Comparison of ENCODE assay signal across 11 cellular contexts in the genomic region with DNA sequence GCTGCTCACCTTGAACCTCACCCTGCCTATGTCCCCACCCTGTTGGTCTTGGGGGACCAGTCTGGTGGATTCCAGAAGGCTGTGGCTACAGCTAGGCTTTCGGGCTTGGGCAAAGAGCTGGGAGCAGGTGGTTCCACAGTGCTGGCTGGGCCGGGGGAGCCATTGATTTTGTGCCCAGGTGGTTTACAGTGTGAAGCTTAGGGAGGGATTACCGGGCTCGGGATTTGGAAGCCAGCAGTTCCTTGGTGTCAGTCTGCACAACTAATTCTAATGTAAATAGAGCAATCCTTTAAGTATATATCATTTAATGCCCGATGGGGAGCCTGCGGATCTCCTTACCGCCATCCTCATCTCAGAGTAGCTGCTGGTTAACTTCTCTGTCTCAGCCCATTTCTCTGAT. TPM values are rescaled to one million over a fixed set of nuclear protein-coding genes. Genes with fewer than 3 reads are reported as not detected.
"Had no signal": no experiment of that assay in that cellular context is flagged by ENCODE, and none has a peak within 500 bp of the region (broad histone marks: within the 10 kb centered on the region; RNA-seq: fewer than 3 reads in every experiment).

No MANE protein-coding gene starts in this region.

- H3K9ac ChIP-seq: GM23248 had no signal

- H2AFZ ChIP-seq: GM23248 had no signal

- H3K27ac ChIP-seq: GM23248 had no signal

- H3K4me3 ChIP-seq: GM23248 had no signal

- ATAC-seq: HCT116, HepG2 had no signal

- FAIRE-seq: H54, HepG2, HTR-8/SVneo had no signal

- DNase-seq: GM23248, GOT3, H9, HFFc6, KBM-7 had no signal

RNA-seq across cellular contexts. Expression of gene PRDM16, which starts 38.2 kb away (rescaled TPM):
- total RNA-seq: GM23248, HFFc6, HT-29 had no signal
- polyA plus RNA-seq: IgD-negative memory B cell had no signal
